8 cellular contexts compared by ENCODE assay signal in the genomic region with DNA sequence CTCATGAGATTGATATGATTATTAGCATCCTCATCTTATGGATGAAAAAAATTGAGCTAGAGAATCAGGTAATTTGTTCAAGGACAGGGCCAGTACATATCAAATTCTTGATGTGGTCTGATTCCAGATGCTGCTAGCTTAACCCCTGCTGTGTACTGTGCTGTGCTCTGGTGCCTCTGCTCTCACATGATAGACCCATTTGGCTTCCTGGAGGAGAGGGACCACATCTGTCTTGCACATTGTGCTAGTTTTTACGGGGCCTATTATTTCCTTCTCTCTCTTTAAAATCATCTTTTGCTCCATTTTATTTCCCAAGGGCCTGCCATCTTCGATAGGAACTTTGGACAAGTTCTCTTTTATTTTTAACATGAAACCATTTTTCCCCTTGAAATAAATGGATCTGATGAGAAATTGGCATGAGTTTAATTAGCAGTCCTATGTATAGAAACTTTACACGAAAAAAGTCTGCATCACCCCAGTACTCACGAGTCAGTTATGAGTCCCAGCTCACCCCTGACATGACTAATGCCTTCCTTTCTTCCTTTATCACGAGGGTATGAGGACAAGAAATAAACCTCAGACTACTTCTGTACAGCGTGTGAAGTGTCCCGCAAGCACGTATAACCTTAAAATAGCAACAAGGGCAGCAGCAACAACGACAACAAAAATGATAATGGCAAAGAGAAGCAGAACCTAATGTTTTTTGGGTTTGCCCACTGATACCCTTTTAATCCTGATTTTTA. TPM values are rescaled to one million over a fixed set of nuclear protein-coding genes. Genes with fewer than 3 reads are reported as not detected.
DNase-seq lines count a peak whose midpoint lies in the region; ATAC-seq, FAIRE-seq and TF ChIP-seq lines count a peak whose summit lies in the region.

No MANE protein-coding gene starts in this region.

- no peak for TF ChIP-seq CTCF in fibroblast of villous mesenchyme (IDR thresholded peaks at IDR 0.05; ENCODE audit: insufficient read depth, low read depth, low read length)

- no peak overlapping the region for H3K4me3 ChIP-seq in fibroblast of villous mesenchyme (ENCODE audit: low read depth, low read length)

- peak; percentile 73 for FAIRE-seq in GM18507 (lab: Jason Lieb, UNC)

- DNase-seq in GM18507 (ENCODE audit: extremely low spot score, insufficient read length, low read depth) (no peak), OCI-M1 (lab: John Stamatoyannopoulos, UW) (peak; percentile 57), fibroblast of villous mesenchyme (ENCODE audit: low read depth) (peak; percentile 92), amygdala (lab: John Stamatoyannopoulos, UW) (no peak), sciatic nerve (ENCODE audit: low spot score) (no peak)
- no peak for DNase-seq in activated effector memory CD4-positive, alpha-beta T cell treated with anti-CD3 and anti-CD28 coated beads, Interleukin-2, amount 50 U/mL, for 16 hours
- DNase-seq in effector CD8-positive, alpha-beta T cell (lab: John Stamatoyannopoulos, UW), result no peak

- intact Hi-C loops in sciatic nerve (cut with DNase I), result no loop called here

- ATAC-seq in HG02588 (IDR thresholded peaks at IDR 0.05; ENCODE audit: unreplicated experiment) (peak; percentile 65), sciatic nerve (no peak)

RNA-seq across cellular contexts. Expression of gene CD109, which starts 26.5 kb away (rescaled TPM):
- 27.2 and 43.2 TPM in 2 replicates for total RNA-seq in fibroblast of villous mesenchyme
- total RNA-seq in sciatic nerve, result 14.8 TPM

Comparison
In these comparisons a context has a peak if more than half of its experiments do, and no peak if none do; other contexts are left out.
1. DNase-seq: peak in OCI-M1 (single experiment) and fibroblast of villous mesenchyme (single experiment); none in GM18507 (single experiment), activated effector memory CD4-positive, alpha-beta T cell treated with anti-CD3 and anti-CD28 coated beads, Interleukin-2, amount 50 U/mL, for 16 hours (single experiment), effector CD8-positive, alpha-beta T cell (single experiment), amygdala (0 of 56) and sciatic nerve (single experiment).